In genomic region chr11:31651822-31652221, GRCh38 we compare ENCODE assay signal across 21 cellular contexts.
A peak's percentile ranks its signal among the peaks of the same experiment; 100 is the strongest.
DNase-seq lines count a peak whose midpoint lies in the region; ATAC-seq, FAIRE-seq and TF ChIP-seq lines count a peak whose summit lies in the region.
"Had no signal": no experiment of that assay in that cellular context is flagged by ENCODE, and none has a peak within 500 bp of the region (broad histone marks: within the 10 kb centered on the region; RNA-seq: fewer than 3 reads in every experiment).

No MANE protein-coding gene starts in this region.

- H3K9me3 Mint-ChIP-seq in activated naive CD4-positive, alpha-beta T cell treated with anti-CD3 and anti-CD28 coated beads, Interleukin-2, amount 50 U/mL, for 72 hours: no peaks in the 10 kb centered on the region
- no peaks in the 10 kb centered on the region for H3K9me3 Mint-ChIP-seq in activated naive CD4-positive, alpha-beta T cell treated with anti-CD3 and anti-CD28 coated beads, Interleukin-2, amount 10 ng/mL, durations not matched to agents 7 days and 5 days
- H3K9me3 Mint-ChIP-seq in T-cell: no peaks in the 10 kb centered on the region
- H3K9me3 Mint-ChIP-seq: mesothelial cell of epicardium had no signal

- TF ChIP-seq CTCF in pancreas (IDR thresholded peaks at IDR 0.05): no peak

- no peak overlapping the region for H3K27ac ChIP-seq in pancreas
- H3K27ac ChIP-seq: 22Rv1, esophagus muscularis mucosa, neutrophil, right lobe of liver, SK-N-MC, suprapubic skin had no signal

- 97 to 100% methylated on average over 2 of the region's 2 CpGs for WGBS in pancreas, 2 donors

- no peak overlapping the region for H3K4me3 Mint-ChIP-seq in activated naive CD4-positive, alpha-beta T cell treated with anti-CD3 and anti-CD28 coated beads, Interleukin-2, amount 10 ng/mL, durations not matched to agents 7 days and 5 days
- H3K4me3 Mint-ChIP-seq in T-cell: no peak overlapping the region
- H3K4me3 Mint-ChIP-seq: mesothelial cell of epicardium had no signal

- no peaks in the 10 kb centered on the region for H3K27me3 ChIP-seq in pancreas
- H3K27me3 ChIP-seq: esophagus muscularis mucosa, neutrophil, right lobe of liver, suprapubic skin had no signal

- no peaks in the 10 kb centered on the region for H3K4me1 ChIP-seq in pancreas
- H3K4me1 ChIP-seq: esophagus muscularis mucosa, right lobe of liver, suprapubic skin had no signal

- peak; percentile 34 to 60 for ATAC-seq in activated naive CD4-positive, alpha-beta T cell treated with anti-CD3 and anti-CD28 coated beads, Interleukin-2, amount 50 U/mL, for 72 hours
- peak; percentile 64 for ATAC-seq in GM21619 (IDR thresholded peaks at IDR 0.05; ENCODE audit: unreplicated experiment)
- ATAC-seq in HG03097 (IDR thresholded peaks at IDR 0.05; ENCODE audit: low FRiP score, unreplicated experiment): peak; percentile 57
- no peak for ATAC-seq in pancreas
- ATAC-seq in esophagus mucosa: no peak
- no peak for ATAC-seq in T-cell (replicated peaks in 1 of 4)
- ATAC-seq: right lobe of liver had no signal

- no peaks in the 10 kb centered on the region for H3K27me3 Mint-ChIP-seq in activated naive CD4-positive, alpha-beta T cell treated with anti-CD3 and anti-CD28 coated beads, Interleukin-2, amount 10 ng/mL, durations not matched to agents 7 days and 5 days
- no peaks in the 10 kb centered on the region for H3K27me3 Mint-ChIP-seq in T-cell

- H3K4me3 ChIP-seq in pancreas: no peak overlapping the region
- H3K4me3 ChIP-seq: esophagus muscularis mucosa, right lobe of liver, SK-N-MC, suprapubic skin had no signal

- FAIRE-seq in pancreas (lab: Jason Lieb, UNC): peak; percentile 17

- no peaks in the 10 kb centered on the region for H3K36me3 ChIP-seq in pancreas
- H3K36me3 ChIP-seq: right lobe of liver, suprapubic skin had no signal

- H3K9me3 ChIP-seq in pancreas: no peaks in the 10 kb centered on the region
- H3K9me3 ChIP-seq: esophagus muscularis mucosa, neutrophil, right lobe of liver, suprapubic skin had no signal

- intact Hi-C loops in pancreas (cut with DNase I): no loop called here

- CTCF ChIA-PET in activated naive CD4-positive, alpha-beta T cell treated with anti-CD3 and anti-CD28 coated beads, Interleukin-2, amount 10 ng/mL, durations not matched to agents 7 days and 5 days (lab: Charles Lee): interaction anchor here (1.1 kb wide), 1 partner anchor 11 kb away, joined by 3 read pairs; no protein-coding TSS in a partner anchor
- CTCF ChIA-PET in T-cell (lab: Charles Lee): no interaction called here

- H3K36me3 Mint-ChIP-seq in activated naive CD4-positive, alpha-beta T cell treated with anti-CD3 and anti-CD28 coated beads, Interleukin-2, amount 50 U/mL, for 72 hours: peaks cover 0 to 5% of the 10 kb centered on the region in 2 donors
- H3K36me3 Mint-ChIP-seq in activated naive CD4-positive, alpha-beta T cell treated with anti-CD3 and anti-CD28 coated beads, Interleukin-2, amount 10 ng/mL, durations not matched to agents 7 days and 5 days: peaks cover 4% of the 10 kb centered on the region
- H3K36me3 Mint-ChIP-seq in T-cell: peaks cover 34% of the 10 kb centered on the region
- H3K36me3 Mint-ChIP-seq: mesothelial cell of epicardium had no signal

- POLR2A ChIA-PET in T-cell (lab: Charles Lee): no interaction called here

- no peak overlapping the region for H3K27ac Mint-ChIP-seq in activated naive CD4-positive, alpha-beta T cell treated with anti-CD3 and anti-CD28 coated beads, Interleukin-2, amount 50 U/mL, for 72 hours
- no peak overlapping the region for H3K27ac Mint-ChIP-seq in activated naive CD4-positive, alpha-beta T cell treated with anti-CD3 and anti-CD28 coated beads, Interleukin-2, amount 10 ng/mL, durations not matched to agents 7 days and 5 days
- no peak overlapping the region for H3K27ac Mint-ChIP-seq in T-cell
- H3K27ac Mint-ChIP-seq: mesothelial cell of epicardium had no signal

- H3K4me1 Mint-ChIP-seq in activated naive CD4-positive, alpha-beta T cell treated with anti-CD3 and anti-CD28 coated beads, Interleukin-2, amount 10 ng/mL, durations not matched to agents 7 days and 5 days: no peaks in the 10 kb centered on the region
- no peaks in the 10 kb centered on the region for H3K4me1 Mint-ChIP-seq in T-cell

- no peak for DNase-seq in activated naive CD4-positive, alpha-beta T cell treated with anti-CD3 and anti-CD28 coated beads, Interleukin-2, amount 50 U/mL, for 72 hours (ENCODE audit: low spot score in 2 of 2)
- DNase-seq in activated naive CD4-positive, alpha-beta T cell treated with anti-CD3 and anti-CD28 coated beads, Interleukin-2, amount 10 ng/mL, durations not matched to agents 7 days and 5 days: no peak
- no peak for DNase-seq in pancreas
- no peak for DNase-seq in activated effector memory CD4-positive, alpha-beta T cell treated with anti-CD3 and anti-CD28 coated beads, Interleukin-2, amount 50 U/mL, for 16 hours
- DNase-seq in T-cell: no peak
- DNase-seq: anterior cingulate cortex; C1 segment of cervical spinal cord; DMS79; head of caudate nucleus; kidney; right lobe of liver; stimulated activated CD4-positive, alpha-beta T cell treated with anti-CD3 and anti-CD28 coated beads, Interleukin-1b, Interleukin-23, amount 100 ng/mL, for 48 hours had no signal

Comparison
In these comparisons a context has a peak if more than half of its experiments do, and no peak if none do; other contexts are left out.
1. ATAC-seq: peak in activated naive CD4-positive, alpha-beta T cell treated with anti-CD3 and anti-CD28 coated beads, Interleukin-2, amount 50 U/mL, for 72 hours (2 of 2), GM21619 (single experiment) and HG03097 (single experiment); none in pancreas (0 of 4), esophagus mucosa (single experiment) and T-cell (0 of 4).